ENCODE assay signal across 15 cellular contexts in genomic region chr16:75138636-75139035, GRCh38. TPM values are rescaled to one million over a fixed set of nuclear protein-coding genes. Genes with fewer than 3 reads are reported as not detected.
DNase-seq lines count a peak whose midpoint lies in the region; ATAC-seq, FAIRE-seq and TF ChIP-seq lines count a peak whose summit lies in the region.
"Had no signal": no experiment of that assay in that cellular context is flagged by ENCODE, and none has a peak within 500 bp of the region (broad histone marks: within the 10 kb centered on the region; RNA-seq: fewer than 3 reads in every experiment).

No MANE protein-coding gene starts in this region.

- no peak for TF ChIP-seq RAD21 in HepG2 (CRISPR knock-in tag; IDR thresholded peaks at IDR 0.05)

- no TSS peak for BruUV-seq in HepG2 (replicated peaks; lab: Mats Ljungman, UMichigan)

- no peak overlapping the region for H3K27ac Mint-ChIP-seq in endodermal cell
- H3K27ac Mint-ChIP-seq: dendritic cell treated with granulocyte-macrophage colony-stimulating factor and Interleukin-4, amounts not matched to agents 40 ng/mL and 50 ng/mL, for 4 days had no signal

- H3K4me1 Mint-ChIP-seq in endodermal cell = no peaks in the 10 kb centered on the region

- H3K79me2 ChIP-seq in HepG2 (ENCODE audit: insufficient read depth, low read length) = no peaks in the 10 kb centered on the region

- ATAC-seq in HepG2 (no peak), right lobe of liver (no peak), body of pancreas (no peak), GM18909 (IDR thresholded peaks at IDR 0.05; ENCODE audit: poor library complexity, unreplicated experiment) (no peak)

- no peak overlapping the region for H3K4me2 ChIP-seq in HepG2 (ENCODE audit: low read depth, low read length)

- TF ChIP-seq EP300 in HepG2 (IDR thresholded peaks at IDR 0.05; ENCODE audit: low read depth in 2 of 2, low read length in 2 of 2) (no peak), HepG2 (CRISPR knock-in tag; IDR thresholded peaks at IDR 0.05; ENCODE audit: borderline replicate concordance) (no peak), esophagus muscularis mucosa (IDR thresholded peaks at IDR 0.05) (no peak)

- H3K27me3 Mint-ChIP-seq in endodermal cell (ENCODE audit: insufficient read depth) = no peaks in the 10 kb centered on the region

- H3K9me3 ChIP-seq in HepG2 (ENCODE audit: low read length) (no peaks in the 10 kb centered on the region), right lobe of liver (no peaks in the 10 kb centered on the region), SJSA1 (replicated peaks) (no peaks in the 10 kb centered on the region), endodermal cell (ENCODE audit: control insufficient read depth, low read length) (no peaks in the 10 kb centered on the region), body of pancreas (no peaks in the 10 kb centered on the region), esophagus muscularis mucosa (no peaks in the 10 kb centered on the region)
- H3K9me3 ChIP-seq: adrenal gland had no signal

- CTCF ChIA-PET in HepG2 (lab: Yijun Ruan, JAX; ENCODE audit: low intra/inter-chr PET ratio, low total read pairs) = no interaction called here

- FAIRE-seq in HepG2 (lab: Jason Lieb, UNC) = no peak
- FAIRE-seq: TTC549 had no signal

- DNase-seq in HepG2 (ENCODE audit: low spot score) (no peak), right lobe of liver (no peak), SJSA1 (ENCODE audit: low read depth in 1 of 2, low spot score in 2 of 2) (peak; percentile 50 to 54), endodermal cell (peak; percentile 79), body of pancreas (no peak), esophagus muscularis mucosa (ENCODE audit: extremely low spot score) (no peak), DMS153 treated with DMSO at 0.1 percent for 48 hours (lab: John Stamatoyannopoulos, UW; ENCODE audit: unreplicated experiment) (no peak)
- DNase-seq: adrenal gland, DMS79 treated with DMSO at 0.1 percent for 48 hours, midbrain, NCI-H1105, NCI-H748 treated with DMSO at 0.1 percent for 48 hours had no signal

- no peak overlapping the region for H2AFZ ChIP-seq in HepG2 (ENCODE audit: low read length)

- H3K9me3 Mint-ChIP-seq in endodermal cell = peaks cover 5% of the 10 kb centered on the region
- H3K9me3 Mint-ChIP-seq: dendritic cell treated with granulocyte-macrophage colony-stimulating factor and Interleukin-4, amounts not matched to agents 40 ng/mL and 50 ng/mL, for 4 days had no signal

- H3K4me1 ChIP-seq in HepG2 (ENCODE audit: insufficient read depth, low read length) (no peaks in the 10 kb centered on the region), right lobe of liver (no peaks in the 10 kb centered on the region), SJSA1 (replicated peaks) (peaks cover 14% of the 10 kb centered on the region), endodermal cell (ENCODE audit: control insufficient read depth, insufficient read depth, low read length) (peaks cover 4% of the 10 kb centered on the region), body of pancreas (no peaks in the 10 kb centered on the region), esophagus muscularis mucosa (no peaks in the 10 kb centered on the region)
- H3K4me1 ChIP-seq: adrenal gland had no signal

- H3K27ac ChIP-seq in HepG2 (ENCODE audit: extremely low read length, insufficient read depth, low read length) = no peak overlapping the region
- no peak overlapping the region for H3K27ac ChIP-seq in right lobe of liver
- no peak overlapping the region for H3K27ac ChIP-seq in SJSA1
- H3K27ac ChIP-seq in endodermal cell (ENCODE audit: low read depth, low read length) = no peak overlapping the region
- H3K27ac ChIP-seq in body of pancreas = no peak overlapping the region
- no peak overlapping the region for H3K27ac ChIP-seq in esophagus muscularis mucosa (replicated peaks in 1 of 4)
- H3K27ac ChIP-seq: adrenal gland had no signal

- H3K4me3 ChIP-seq in HepG2 (replicated peaks in 1 of 3; ENCODE audit: insufficient read depth in 1 of 3, low read depth in 2 of 3, low read length in 3 of 3) (no peak overlapping the region), right lobe of liver (no peak overlapping the region), SJSA1 (no peak overlapping the region), endodermal cell (ENCODE audit: low read length) (no peak overlapping the region), body of pancreas (no peak overlapping the region), esophagus muscularis mucosa (no peak overlapping the region)
- H3K4me3 ChIP-seq: adrenal gland had no signal

- no peak overlapping the region for H3K9ac ChIP-seq in HepG2 (ENCODE audit: insufficient read depth, low read depth, low read length)
- H3K9ac ChIP-seq in endodermal cell (ENCODE audit: extremely low read depth, low read length, poor library complexity, severe bottlenecking) = no peak overlapping the region

- TF ChIP-seq POLR2A in HepG2 (IDR thresholded peaks at IDR 0.05; ENCODE audit: insufficient read depth in 1 of 2, low read depth in 2 of 2, low read length in 2 of 2) = no peak
- no peak for TF ChIP-seq POLR2A in right lobe of liver (IDR thresholded peaks at IDR 0.05)
- no peak for TF ChIP-seq POLR2A in body of pancreas (IDR thresholded peaks at IDR 0.05)
- no peak for TF ChIP-seq POLR2A in esophagus muscularis mucosa (IDR thresholded peaks at IDR 0.05; ENCODE audit: low read depth)

- no peaks in the 10 kb centered on the region for H4K20me1 ChIP-seq in HepG2 (ENCODE audit: insufficient read depth, low read length)

- H3K36me3 Mint-ChIP-seq in endodermal cell (ENCODE audit: low read depth) = no peaks in the 10 kb centered on the region

- TF ChIP-seq CTCF in HepG2 (CRISPR knock-in tag; IDR thresholded peaks at IDR 0.05) = no peak
- no peak for TF ChIP-seq CTCF in right lobe of liver (IDR thresholded peaks at IDR 0.05)
- TF ChIP-seq CTCF in endodermal cell (conservative IDR thresholded peaks at IDR 0.05) = no peak
- TF ChIP-seq CTCF in body of pancreas (IDR thresholded peaks at IDR 0.05) = no peak
- TF ChIP-seq CTCF in esophagus muscularis mucosa (IDR thresholded peaks at IDR 0.05) = no peak

- 96% methylated on average over 9 of the region's 9 CpGs for WGBS in HepG2 (ENCODE audit: low lambda C conversion rate)
- WGBS in right lobe of liver (ENCODE audit: insufficient coverage, low coverage, low lambda C conversion rate, missing lambda C conversion rate) = 62% methylated on average over 9 of the region's 9 CpGs
- WGBS in endodermal cell (ENCODE audit: insufficient coverage in 1 of 2, insufficient read length in 1 of 2), 2 experiments = 66 to 69% methylated on average over 8 to 9 of the region's 9 CpGs
- 54 to 88% methylated on average over 9 of the region's 9 CpGs for WGBS in body of pancreas, 2 donors
- 72% methylated on average over 9 of the region's 9 CpGs for WGBS in esophagus muscularis mucosa

- no peak overlapping the region for H3K4me3 Mint-ChIP-seq in endodermal cell
- H3K4me3 Mint-ChIP-seq: dendritic cell treated with granulocyte-macrophage colony-stimulating factor and Interleukin-4, amounts not matched to agents 40 ng/mL and 50 ng/mL, for 4 days had no signal

- in situ Hi-C loops in HepG2 (cut with HindIII; ENCODE audit: extremely low pct_ligation_motif_present, low pct_unique_long_range_greater_than_20kb) = no loop called here

- POLR2A ChIA-PET in HepG2 (lab: Yijun Ruan, JAX) = no interaction called here

- H3K36me3 ChIP-seq in HepG2 (replicated peaks in 1 of 2; ENCODE audit: control insufficient read depth in 1 of 2, insufficient read depth in 2 of 2, low read length in 2 of 2) (no peaks in the 10 kb centered on the region), right lobe of liver (peaks cover 0 to 12% (median 0%) of the 10 kb centered on the region in 4 donors), SJSA1 (no peaks in the 10 kb centered on the region), endodermal cell (ENCODE audit: control insufficient read depth, insufficient read depth, low read length) (no peaks in the 10 kb centered on the region), body of pancreas (replicated peaks in 1 of 2; ENCODE audit: insufficient read depth in 1 of 2, low read depth in 2 of 2) (no peaks in the 10 kb centered on the region), esophagus muscularis mucosa (no peaks in the 10 kb centered on the region)
- H3K36me3 ChIP-seq: adrenal gland had no signal

- intact Hi-C loops in HepG2 (cut with micrococcal nuclease; ENCODE audit: unreplicated experiment) (no loop called here), right lobe of liver (cut with DNase I) (no loop called here), body of pancreas (cut with DNase I) (no loop called here), esophagus muscularis mucosa (cut with DNase I) (no loop called here)

- H3K27me3 ChIP-seq in HepG2 (ENCODE audit: control insufficient read depth in 1 of 2, insufficient read depth in 2 of 2, low read length in 2 of 2) (no peaks in the 10 kb centered on the region), right lobe of liver (no peaks in the 10 kb centered on the region), SJSA1 (replicated peaks) (no peaks in the 10 kb centered on the region), endodermal cell (ENCODE audit: control insufficient read depth, insufficient read depth, low read length, poor library complexity, severe bottlenecking) (no peaks in the 10 kb centered on the region), body of pancreas (no peaks in the 10 kb centered on the region), esophagus muscularis mucosa (no peaks in the 10 kb centered on the region)
- H3K27me3 ChIP-seq: adrenal gland had no signal

RNA-seq across cellular contexts. Expression of gene ZFP1, which starts 9.7 kb away (rescaled TPM):
- total RNA-seq in HepG2 (2016; rRNA removed; fragmentation: Illumina TruSeq; extraction: Trizol) (14.0 and 18.8 TPM in 2 replicates), right lobe of liver (10 to 100 TPM in 3 of 6 experiments, 1 to 10 TPM in 3; 3.7 to 18.6 (median 9.3) TPM), endodermal cell (10 to 100 TPM; 10.4 to 13.3 TPM), body of pancreas (1 to 10 TPM; 1.6 to 3.4 TPM), esophagus muscularis mucosa (10 to 100 TPM in 3 of 4 donors, 1 to 10 TPM in 1; 8.4 to 17.4 (median 12.0) TPM)
- 2.3 TPM in 2 replicates for total RNA-seq in HepG2 (2016; cell fraction: cytosol; rRNA removed; fragmentation: Illumina TruSeq; extraction: Trizol; ENCODE audit: low read depth)
- 13.8 and 20.4 TPM in 2 replicates for total RNA-seq in HepG2 (2016; cell fraction: insoluble cytoplasmic fraction; rRNA removed; fragmentation: Illumina TruSeq; extraction: Trizol)
- 8.4 and 9.4 TPM in 2 replicates for total RNA-seq in HepG2 (2016; cell fraction: membrane; rRNA removed; fragmentation: Illumina TruSeq; extraction: Trizol)
- total RNA-seq in HepG2 (2016; cell fraction: nucleus; rRNA removed; fragmentation: Illumina TruSeq; extraction: Trizol) = 13.2 and 13.5 TPM in 2 replicates
- 6.6 and 8.3 TPM in 2 replicates for polyA plus RNA-seq in HepG2 (2011; rRNA removed)
- 3.6 and 6.5 TPM in 2 replicates for polyA plus RNA-seq in HepG2 (2011; cell fraction: cytosol; rRNA removed)
- polyA plus RNA-seq in HepG2 (2011; cell fraction: nucleus; rRNA removed) = 4.8 TPM in 2 replicates
- polyA plus RNA-seq in HepG2 (2012) = 9.9 and 11.6 TPM in 2 replicates
- 0.85 and 1.1 TPM in 2 replicates for polyA plus RNA-seq in HepG2 (2016; cell fraction: cytosol; fragmentation: Illumina TruSeq; extraction: Trizol; ENCODE audit: low read depth)
- 14.9 and 16.4 TPM in 2 replicates for polyA plus RNA-seq in HepG2 (2016; cell fraction: insoluble cytoplasmic fraction; fragmentation: Illumina TruSeq; extraction: Trizol; ENCODE audit: low read depth)
- polyA plus RNA-seq in HepG2 (2016; cell fraction: membrane; fragmentation: Illumina TruSeq; extraction: Trizol; ENCODE audit: low read depth) = 3.1 and 3.8 TPM in 2 replicates
- polyA plus RNA-seq in HepG2 (2016; cell fraction: nucleus; fragmentation: Illumina TruSeq; extraction: Trizol; ENCODE audit: insufficient read depth, low read depth) = 13.5 and 13.6 TPM in 2 replicates
- 9.0 and 12.5 TPM in 2 replicates for polyA minus RNA-seq in HepG2 (2011; rRNA and poly(A)+ RNA removed; ENCODE audit: low replicate concordance)
- polyA minus RNA-seq in HepG2 (2011; cell fraction: cytosol; rRNA and poly(A)+ RNA removed) = 14.7 and 14.8 TPM in 2 replicates
- 12.1 and 16.3 TPM in 2 replicates for polyA minus RNA-seq in HepG2 (2011; cell fraction: nucleus; rRNA and poly(A)+ RNA removed)
- total RNA-seq in SJSA1 (2014; rRNA removed; shearing (Covaris generic)) = 13.9 and 18.4 TPM in 2 replicates
- polyA plus RNA-seq in endodermal cell (2013, experiment 1 of 2) = 29.0 TPM
- polyA plus RNA-seq in endodermal cell (2013, experiment 2 of 2) = 24.5 TPM

RNA-seq across cellular contexts. Expression of gene LDHD, which starts 22.1 kb away (rescaled TPM):
- total RNA-seq in HepG2 (2016; rRNA removed; fragmentation: Illumina TruSeq; extraction: Trizol) (9.1 and 9.3 TPM in 2 replicates), right lobe of liver (10 to 100 TPM; 62.9 to 98.5 (median 90.2) TPM), endodermal cell (1 to 10 TPM; 1.4 to 4.3 TPM), body of pancreas (10 to 100 TPM; 27.7 to 28.3 TPM), esophagus muscularis mucosa (10 to 100 TPM in 2 of 4 donors, 1 to 10 TPM in 2; 6.7 to 13.2 (median 8.7) TPM)
- total RNA-seq in HepG2 (2016; cell fraction: cytosol; rRNA removed; fragmentation: Illumina TruSeq; extraction: Trizol; ENCODE audit: low read depth) = 0.62 and 0.71 TPM in 2 replicates
- 8.4 and 10.2 TPM in 2 replicates for total RNA-seq in HepG2 (2016; cell fraction: insoluble cytoplasmic fraction; rRNA removed; fragmentation: Illumina TruSeq; extraction: Trizol)
- total RNA-seq in HepG2 (2016; cell fraction: membrane; rRNA removed; fragmentation: Illumina TruSeq; extraction: Trizol) = 1.7 and 2.0 TPM in 2 replicates
- total RNA-seq in HepG2 (2016; cell fraction: nucleus; rRNA removed; fragmentation: Illumina TruSeq; extraction: Trizol) = 7.0 and 9.0 TPM in 2 replicates
- polyA plus RNA-seq in HepG2 (2011; rRNA removed) = 9.8 and 12.1 TPM in 2 replicates
- polyA plus RNA-seq in HepG2 (2011; cell fraction: cytosol; rRNA removed) = 7.9 and 13.1 TPM in 2 replicates
- polyA plus RNA-seq in HepG2 (2011; cell fraction: nucleus; rRNA removed) = 32.0 and 36.9 TPM in 2 replicates
- polyA plus RNA-seq in HepG2 (2012) = 5.5 and 7.8 TPM in 2 replicates
- polyA plus RNA-seq in HepG2 (2016; cell fraction: cytosol; fragmentation: Illumina TruSeq; extraction: Trizol; ENCODE audit: low read depth) = 0.62 and 0.71 TPM in 2 replicates
- polyA plus RNA-seq in HepG2 (2016; cell fraction: insoluble cytoplasmic fraction; fragmentation: Illumina TruSeq; extraction: Trizol; ENCODE audit: low read depth) = 7.5 and 8.7 TPM in 2 replicates
- 1.4 and 1.6 TPM in 2 replicates for polyA plus RNA-seq in HepG2 (2016; cell fraction: membrane; fragmentation: Illumina TruSeq; extraction: Trizol; ENCODE audit: low read depth)
- 12.5 and 13.2 TPM in 2 replicates for polyA plus RNA-seq in HepG2 (2016; cell fraction: nucleus; fragmentation: Illumina TruSeq; extraction: Trizol; ENCODE audit: insufficient read depth, low read depth)
- polyA minus RNA-seq in HepG2 (2011; rRNA and poly(A)+ RNA removed; ENCODE audit: low replicate concordance) = 0.56 and 16.0 TPM in 2 replicates
- 5.1 and 5.6 TPM in 2 replicates for polyA minus RNA-seq in HepG2 (2011; cell fraction: cytosol; rRNA and poly(A)+ RNA removed)
- 11.2 and 12.2 TPM in 2 replicates for polyA minus RNA-seq in HepG2 (2011; cell fraction: nucleus; rRNA and poly(A)+ RNA removed)
- total RNA-seq in SJSA1 (2014; rRNA removed; shearing (Covaris generic)) = 0.06 and 0.24 TPM in 2 replicates
- 1.3 TPM for polyA plus RNA-seq in endodermal cell (2013, experiment 1 of 2)
- polyA plus RNA-seq in endodermal cell (2013, experiment 2 of 2) = 0.70 TPM

Comparison
In these comparisons a context has a peak if more than half of its experiments do, and no peak if none do; other contexts are left out.
1. DNase-seq: peak in SJSA1 (2 of 2) and endodermal cell (single experiment); none in HepG2 (single experiment), right lobe of liver (0 of 3), body of pancreas (0 of 4), esophagus muscularis mucosa (single experiment) and DMS153 treated with DMSO at 0.1 percent for 48 hours (single experiment).